In genomic region chr13:107035778-107036177, GRCh38 we compare ENCODE assay signal across 27 cellular contexts.
A peak's percentile ranks its signal among the peaks of the same experiment; 100 is the strongest.
DNase-seq lines count a peak whose midpoint lies in the region; ATAC-seq and TF ChIP-seq lines count a peak whose summit lies in the region.
"Had no signal": no experiment of that assay in that cellular context is flagged by ENCODE, and none has a peak within 500 bp of the region (broad histone marks: within the 10 kb centered on the region; RNA-seq: fewer than 3 reads in every experiment).

No MANE protein-coding gene starts in this region.

- no peak for ATAC-seq in HG03457 (IDR thresholded peaks at IDR 0.05; ENCODE audit: unreplicated experiment)
- no peak for ATAC-seq in HG03280 (IDR thresholded peaks at IDR 0.05; ENCODE audit: unreplicated experiment)
- ATAC-seq: heart left ventricle, left colon had no signal

- TF ChIP-seq CTCF in AG10803 (conservative IDR thresholded peaks at IDR 0.05; ENCODE audit: low read length) = no peak
- no peak for TF ChIP-seq CTCF in choroid plexus epithelial cell (conservative IDR thresholded peaks at IDR 0.05; ENCODE audit: low read depth, low read length)
- no peak for TF ChIP-seq CTCF in kidney epithelial cell (IDR thresholded peaks at IDR 0.05; ENCODE audit: insufficient read depth, low read length, poor library complexity, severe bottlenecking)

- H3K36me3 ChIP-seq in kidney epithelial cell (ENCODE audit: control insufficient read depth, insufficient read depth, low read length) = no peaks in the 10 kb centered on the region
- H3K36me3 ChIP-seq: heart left ventricle, right atrium auricular region, stomach, transverse colon had no signal

- no peak overlapping the region for H3K4me3 ChIP-seq in AG10803 (ENCODE audit: low read length)
- no peak overlapping the region for H3K4me3 ChIP-seq in choroid plexus epithelial cell (ENCODE audit: low read depth, low read length)
- no peak overlapping the region for H3K4me3 ChIP-seq in kidney epithelial cell (ENCODE audit: low read depth, low read length)
- H3K4me3 ChIP-seq: BLaER1 treated with 17β-estradiol and CSF1 and Interleukin-3, amounts not matched to agents 10 nM and 100 nM; heart left ventricle; right atrium auricular region; smooth muscle cell; stomach; transverse colon had no signal

- no peaks in the 10 kb centered on the region for H3K27me3 ChIP-seq in kidney epithelial cell (ENCODE audit: control insufficient read depth, insufficient read depth, low read length)
- H3K27me3 ChIP-seq: BLaER1 treated with 17β-estradiol and CSF1 and Interleukin-3, amounts not matched to agents 10 nM and 100 nM; heart left ventricle; right atrium auricular region; stomach; transverse colon had no signal

- DNase-seq in AG10803 (ENCODE audit: low read depth) (peak; percentile 75), HT1080 (ENCODE audit: low read depth) (peak; percentile 8), choroid plexus epithelial cell (ENCODE audit: low read depth) (peak; percentile 65), kidney epithelial cell (ENCODE audit: low read depth) (peak; percentile 12), SIG-M5 treated with dmso at 0.1 percent for 504 hours (lab: John Stamatoyannopoulos, UW; ENCODE audit: unreplicated experiment) (no peak), activated gamma-delta T cell (lab: John Stamatoyannopoulos, UW) (no peak)
- DNase-seq: activated CD4-positive, alpha-beta memory T cell treated with anti-CD3 and anti-CD28 coated beads for 36 hours; activated CD8-positive, alpha-beta memory T cell treated with anti-CD3 and anti-CD28 coated beads, Interleukin-2, amount 50 U/mL, for 4 hours; activated naive CD4-positive, alpha-beta T cell treated with anti-CD3 and anti-CD28 coated beads, Interleukin-2, amount 10 ng/mL, durations not matched to agents 7 days and 5 days; Caco-2; caudate nucleus; dermis blood vessel endothelial cell; heart left ventricle; left colon; mammary epithelial cell; NCI-H1417 treated with DMSO at 0.1 percent for 48 hours; NCI-H82; RPMI8226; stimulated activated CD4-positive, alpha-beta T cell treated with anti-CD3 and anti-CD28 coated beads, Interleukin-1b, Interleukin-23, amount 100 ng/mL, for 48 hours; stomach; T-helper 1 cell; transverse colon had no signal

Comparison
In these comparisons a context has a peak if more than half of its experiments do, and no peak if none do; other contexts are left out.
1. DNase-seq: peak in AG10803 (single experiment), HT1080 (single experiment), choroid plexus epithelial cell (single experiment) and kidney epithelial cell (single experiment); none in SIG-M5 treated with dmso at 0.1 percent for 504 hours (single experiment) and activated gamma-delta T cell (single experiment).